20 cellular contexts compared by ENCODE assay signal in the genomic region with DNA sequence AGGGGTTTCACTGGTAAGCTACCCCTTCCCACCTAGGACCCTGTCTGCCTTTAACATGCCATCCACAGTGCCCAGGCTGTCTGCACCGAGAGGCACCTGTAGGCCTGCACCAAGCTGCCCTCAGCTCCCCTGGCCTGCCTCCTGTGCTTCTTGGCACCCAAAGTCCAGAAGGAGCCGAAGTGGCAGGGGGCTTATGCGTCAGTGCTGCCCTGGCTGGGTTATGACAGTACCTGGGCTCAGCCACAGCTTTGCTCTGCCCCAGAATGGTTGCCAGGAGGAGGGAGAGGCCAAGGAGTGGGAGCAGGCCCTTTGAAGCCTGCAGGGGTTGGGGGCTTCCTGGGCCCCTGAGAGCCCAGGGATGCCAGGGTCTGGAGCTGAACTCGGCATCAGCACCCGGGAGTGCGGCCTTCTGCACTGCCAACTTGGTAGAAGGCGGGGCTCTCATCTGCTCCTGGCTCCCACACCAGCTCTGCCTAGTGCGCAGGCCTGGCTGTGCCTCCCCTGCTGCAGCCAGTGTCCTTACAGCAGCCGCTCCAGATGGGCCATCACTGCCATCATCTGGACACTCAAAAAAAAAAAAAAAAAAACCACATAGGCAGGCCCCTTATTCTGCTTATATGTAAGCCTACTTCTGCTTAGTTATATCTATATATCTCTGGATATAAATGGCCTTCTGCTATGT.
A peak's percentile ranks its signal among the peaks of the same experiment; 100 is the strongest.
DNase-seq lines count a peak whose midpoint lies in the region; FAIRE-seq and TF ChIP-seq lines count a peak whose summit lies in the region.
"Had no signal": no experiment of that assay in that cellular context is flagged by ENCODE, and none has a peak within 500 bp of the region (broad histone marks: within the 10 kb centered on the region; RNA-seq: fewer than 3 reads in every experiment).

No MANE protein-coding gene starts in this region.

- H4K91ac ChIP-seq in H1 (replicated peaks; ENCODE audit: insufficient read length, low read length): no peak overlapping the region

- no peak overlapping the region for H3K27ac Mint-ChIP-seq in activated CD4-positive, alpha-beta T cell treated with anti-CD3 and anti-CD28 coated beads, Interleukin-2, amount 10 ng/mL, durations not matched to agents 7 days and 5 days
- H3K27ac Mint-ChIP-seq: dendritic cell treated with granulocyte-macrophage colony-stimulating factor and Interleukin-4, amounts not matched to agents 40 ng/mL and 50 ng/mL, for 4 days; stimulated activated naive CD8-positive, alpha-beta T cell treated with anti-CD3 and anti-CD28 coated beads, Interleukin-15, Interleukin-2, amounts not matched to agents 100 ng/mL and 50 ng/mL, for 24 hours; type B pancreatic cell had no signal

- H3K4ac ChIP-seq in H1 (replicated peaks; ENCODE audit: insufficient read length, low read depth, low read length): no peak overlapping the region

- no peak overlapping the region for H3K18ac ChIP-seq in H1 (ENCODE audit: extremely low read depth, low read length)

- H3K4me3 ChIP-seq in H1 (ENCODE audit: extremely low read depth in 1 of 4, insufficient read depth in 2 of 4, low read depth in 3 of 4, low read length in 4 of 4): no peak overlapping the region

- no peaks in the 10 kb centered on the region for H3K36me3 Mint-ChIP-seq in activated CD4-positive, alpha-beta T cell treated with anti-CD3 and anti-CD28 coated beads, Interleukin-2, amount 10 ng/mL, durations not matched to agents 7 days and 5 days (ENCODE audit: low read depth)
- H3K36me3 Mint-ChIP-seq: type B pancreatic cell had no signal

- no peak overlapping the region for H3K4me3 Mint-ChIP-seq in activated CD4-positive, alpha-beta T cell treated with anti-CD3 and anti-CD28 coated beads, Interleukin-2, amount 10 ng/mL, durations not matched to agents 7 days and 5 days
- H3K4me3 Mint-ChIP-seq: dendritic cell treated with granulocyte-macrophage colony-stimulating factor and Interleukin-4, amounts not matched to agents 40 ng/mL and 50 ng/mL, for 4 days; stimulated activated naive CD8-positive, alpha-beta T cell treated with anti-CD3 and anti-CD28 coated beads, Interleukin-15, Interleukin-2, amounts not matched to agents 100 ng/mL and 50 ng/mL, for 24 hours; type B pancreatic cell had no signal

- peak in 2 of 3 experiments; percentile 16 to 44; a peak in 3 of 4 replicates for TF ChIP-seq CTCF in H1 (IDR thresholded peaks at IDR 0.05; ENCODE audit: control extremely low read depth in 1 of 3, insufficient read depth in 1 of 3, low read depth in 1 of 3, low read length in 3 of 3)

- H3K27me3 Mint-ChIP-seq in activated CD4-positive, alpha-beta T cell treated with anti-CD3 and anti-CD28 coated beads, Interleukin-2, amount 10 ng/mL, durations not matched to agents 7 days and 5 days: no peaks in the 10 kb centered on the region
- H3K27me3 Mint-ChIP-seq: dendritic cell treated with granulocyte-macrophage colony-stimulating factor and Interleukin-4, amounts not matched to agents 40 ng/mL and 50 ng/mL, for 4 days; stimulated activated naive CD8-positive, alpha-beta T cell treated with anti-CD3 and anti-CD28 coated beads, Interleukin-15, Interleukin-2, amounts not matched to agents 100 ng/mL and 50 ng/mL, for 24 hours had no signal

- CTCF ChIA-PET in H1 (lab: Charles Lee; ENCODE audit: partially characterized antibody): interaction anchor here (0.5 to 3.2 kb wide), 9 partner anchors 9 to 918 kb away, joined by 3 to 18 read pairs (median 3); no protein-coding TSS in a partner anchor
- CTCF ChIA-PET in activated CD4-positive, alpha-beta T cell treated with anti-CD3 and anti-CD28 coated beads, Interleukin-2, amount 10 ng/mL, durations not matched to agents 7 days and 5 days (lab: Charles Lee): no interaction called here

- no peak overlapping the region for H4K5ac ChIP-seq in H1 (ENCODE audit: insufficient read length, low read depth, low read length)

- H3K4me1 Mint-ChIP-seq in activated CD4-positive, alpha-beta T cell treated with anti-CD3 and anti-CD28 coated beads, Interleukin-2, amount 10 ng/mL, durations not matched to agents 7 days and 5 days: no peaks in the 10 kb centered on the region

- no peak overlapping the region for H2AFZ ChIP-seq in H1 (ENCODE audit: low read length)

- 89% methylated on average over 4 of the region's 9 CpGs; no CpG with 5 or more reads in 1 of the 2 experiments for WGBS in H1 (ENCODE audit: extremely low coverage in 1 of 2, insufficient coverage in 1 of 2, insufficient read length in 1 of 2, insufficient replicate concordance in 2 of 2, low coverage in 1 of 2, low lambda C conversion rate in 2 of 2, missing lambda C conversion rate in 1 of 2), 2 experiments

- H3K9me3 ChIP-seq in H1 (ENCODE audit: insufficient read depth in 2 of 2, low read depth in 1 of 2, low read length in 1 of 2): no peaks in the 10 kb centered on the region

- H3K23me2 ChIP-seq in H1 (ENCODE audit: low read depth, low read length): no peaks in the 10 kb centered on the region

- H2BK15ac ChIP-seq in H1 (ENCODE audit: low read length): no peak overlapping the region

- DNase-seq in DMS 273 (lab: John Stamatoyannopoulos, UW; ENCODE audit: unreplicated experiment): peak; percentile 80
- DNase-seq in NCI-H446 treated with DMSO at 0.1 percent for 48 hours (lab: John Stamatoyannopoulos, UW): peak; percentile 77
- no peak for DNase-seq in H1 (ENCODE audit: low read depth in 1 of 2, low spot score in 2 of 2)
- DNase-seq in mesenteric fat pad (ENCODE audit: low spot score): peak; percentile 64
- no peak for DNase-seq in EL
- DNase-seq in KBM-7: no peak
- DNase-seq in stimulated activated naive CD4-positive, alpha-beta T cell (lab: John Stamatoyannopoulos, UW): no peak
- no peak for DNase-seq in activated CD4-positive, alpha-beta T cell treated with anti-CD3 and anti-CD28 coated beads, Interleukin-2, amount 10 ng/mL, durations not matched to agents 7 days and 5 days
- DNase-seq: activated CD4-positive, alpha-beta T cell treated with anti-CD3 and anti-CD28 coated beads, Interleukin-2, amount 50 U/mL, for 1 hour; activated CD8-positive, alpha-beta memory T cell treated with anti-CD3 and anti-CD28 coated beads, Interleukin-2, amount 50 U/mL, for 4 hours; activated effector memory CD4-positive, alpha-beta T cell treated with Interleukin-2 at 50 U/mL for 16 hours; foreskin melanocyte; left ventricle myocardium superior; NCI-H2081 treated with DMSO at 0.1 percent for 48 hours; RPMI8226; stimulated activated CD4-positive, alpha-beta T cell treated with anti-CD3 and anti-CD28 coated beads, Interleukin-1b, Interleukin-23, amount 100 ng/mL, for 48 hours had no signal

- H3K23ac ChIP-seq in H1 (ENCODE audit: insufficient read length): no peak overlapping the region

- H3K9ac ChIP-seq in H1 (replicated peaks in 1 of 4; ENCODE audit: extremely low read depth in 1 of 4, low read depth in 3 of 4, low read length in 3 of 4): no peak overlapping the region

- TF ChIP-seq RAD21 in H1 (IDR thresholded peaks at IDR 0.05 in 1 of 2, conservative IDR thresholded peaks at IDR 0.05 in 1 of 2; ENCODE audit: low read depth in 2 of 2, low read length in 2 of 2): peak; percentile 64 to 77

- in situ Hi-C loops in KBM-7 (cut with MboI; ENCODE audit: low pct_unique_long_range_greater_than_20kb, low sequenced_read_pairs): no loop called here

- H4K8ac ChIP-seq in H1 (ENCODE audit: extremely low read depth, insufficient read depth, low read length): no peak overlapping the region

- no peak overlapping the region for H2BK5ac ChIP-seq in H1 (ENCODE audit: low read depth, low read length)

- H3K56ac ChIP-seq in H1 (replicated peaks; ENCODE audit: insufficient read length, low read depth, low read length): no peak overlapping the region

- H3K79me1 ChIP-seq in H1 (ENCODE audit: low read depth, low read length): no peaks in the 10 kb centered on the region

- no peaks in the 10 kb centered on the region for H3K9me3 Mint-ChIP-seq in activated CD4-positive, alpha-beta T cell treated with anti-CD3 and anti-CD28 coated beads, Interleukin-2, amount 10 ng/mL, durations not matched to agents 7 days and 5 days
- H3K9me3 Mint-ChIP-seq: stimulated activated naive CD8-positive, alpha-beta T cell treated with anti-CD3 and anti-CD28 coated beads, Interleukin-15, Interleukin-2, amounts not matched to agents 100 ng/mL and 50 ng/mL, for 24 hours had no signal

- no peak for FAIRE-seq in H1 (lab: Jason Lieb, UNC)
- FAIRE-seq: TTC549 had no signal

- no peak overlapping the region for H2BK12ac ChIP-seq in H1 (ENCODE audit: low read depth, low read length)

- H3K4me2 ChIP-seq in H1 (ENCODE audit: insufficient read depth in 1 of 2, low read depth in 2 of 2, low read length in 2 of 2): no peak overlapping the region

- H3K27me3 ChIP-seq in H1 (replicated peaks in 1 of 4; ENCODE audit: control insufficient read depth in 3 of 4, extremely low read depth in 1 of 4, insufficient read depth in 3 of 4, low read length in 3 of 4): no peaks in the 10 kb centered on the region

- no peaks in the 10 kb centered on the region for H3K4me1 ChIP-seq in H1 (replicated peaks in 1 of 4; ENCODE audit: control insufficient read depth in 3 of 4, insufficient read depth in 4 of 4, low read length in 3 of 4)

- H3K14ac ChIP-seq in H1 (ENCODE audit: insufficient read length): no peak overlapping the region

- POLR2A ChIA-PET in H1 (lab: Charles Lee; ENCODE audit: partially characterized antibody): no interaction called here
- POLR2A ChIA-PET in activated CD4-positive, alpha-beta T cell treated with anti-CD3 and anti-CD28 coated beads, Interleukin-2, amount 10 ng/mL, durations not matched to agents 7 days and 5 days (lab: Charles Lee): no interaction called here

- TF ChIP-seq POLR2A in H1 (IDR thresholded peaks at IDR 0.05; ENCODE audit: control extremely low read depth in 1 of 2, low read depth in 2 of 2, low read length in 2 of 2): no peak

- no peak overlapping the region for H3K27ac ChIP-seq in H1 (ENCODE audit: low read depth, low read length)

- no peak overlapping the region for H2AK5ac ChIP-seq in H1 (ENCODE audit: low read depth, low read length)

- no peak overlapping the region for H2BK20ac ChIP-seq in H1 (ENCODE audit: low read length)

- no peaks in the 10 kb centered on the region for H3K79me2 ChIP-seq in H1 (ENCODE audit: control insufficient read depth in 1 of 2, insufficient read depth in 2 of 2, low read length in 2 of 2)

- H3K36me3 ChIP-seq in H1 (ENCODE audit: control insufficient read depth in 2 of 4, insufficient read depth in 4 of 4, low read length in 3 of 4): no peaks in the 10 kb centered on the region

- TF ChIP-seq EP300 in H1 (IDR thresholded peaks at IDR 0.05; ENCODE audit: borderline replicate concordance in 1 of 2, low read depth in 2 of 2, low read length in 2 of 2): no peak

- H2BK120ac ChIP-seq in H1 (replicated peaks; ENCODE audit: low read depth, low read length): no peak overlapping the region

- H4K20me1 ChIP-seq in H1 (replicated peaks in 1 of 2; ENCODE audit: control insufficient read depth in 1 of 2, insufficient read depth in 2 of 2, low read length in 2 of 2): no peaks in the 10 kb centered on the region

TF ChIP-seq in H1, 55 proteins besides CTCF, POLR2A, EP300 and RAD21:
- no peak for TF ChIP-seq TEAD4 (IDR thresholded peaks at IDR 0.05; ENCODE audit: low read depth, low read length)
TF ChIP-seq in H1: peak in this region for 0.

Comparison
In these comparisons a context has a peak if more than half of its experiments do, and no peak if none do; other contexts are left out.
1. DNase-seq: peak in DMS 273 (single experiment), NCI-H446 treated with DMSO at 0.1 percent for 48 hours (single experiment) and mesenteric fat pad (single experiment); none in H1 (0 of 2), EL (single experiment), KBM-7 (single experiment), stimulated activated naive CD4-positive, alpha-beta T cell (0 of 6) and activated CD4-positive, alpha-beta T cell treated with anti-CD3 and anti-CD28 coated beads, Interleukin-2, amount 10 ng/mL, durations not matched to agents 7 days and 5 days (single experiment).